22 cellular contexts compared by ENCODE assay signal in the genomic region with DNA sequence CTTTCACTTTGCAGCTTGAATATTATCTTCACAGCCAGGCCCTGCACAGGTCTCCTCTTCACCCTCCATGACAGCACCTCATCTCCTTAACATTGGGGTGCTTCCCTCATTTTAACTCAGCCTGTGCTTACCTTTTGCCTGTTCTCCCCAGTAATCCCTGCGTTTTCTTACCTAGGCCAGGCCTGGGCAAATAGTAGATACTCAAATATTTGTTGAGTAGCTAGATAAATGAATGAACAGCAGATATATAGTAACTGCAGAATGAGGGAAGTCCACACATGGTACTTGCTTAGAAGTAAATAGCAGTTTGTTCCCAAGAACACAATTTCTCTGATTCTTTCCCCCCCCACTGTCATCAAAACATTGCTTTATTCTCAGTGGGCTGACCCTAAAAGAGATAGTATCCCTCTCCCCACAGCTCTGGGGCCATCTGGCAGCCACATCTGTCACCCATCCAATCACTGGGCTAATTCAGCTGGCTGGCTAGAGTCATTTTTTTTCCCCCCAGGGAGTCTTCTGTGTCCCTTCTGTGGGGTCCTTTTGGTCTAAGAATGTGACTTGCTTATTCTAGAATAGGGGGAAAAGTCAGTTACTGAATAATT. TPM values are rescaled to one million over a fixed set of nuclear protein-coding genes. Genes with fewer than 3 reads are reported as not detected.
DNase-seq lines count a peak whose midpoint lies in the region; TF ChIP-seq lines count a peak whose summit lies in the region.
"Had no signal": no experiment of that assay in that cellular context is flagged by ENCODE, and none has a peak within 500 bp of the region (broad histone marks: within the 10 kb centered on the region; RNA-seq: fewer than 3 reads in every experiment).

No MANE protein-coding gene starts in this region.

- H3K4me1 ChIP-seq in H9 (ENCODE audit: insufficient read depth, low read length) (no peaks in the 10 kb centered on the region), neuronal stem cell (ENCODE audit: control insufficient read depth in 2 of 2, insufficient read depth in 1 of 2, low read depth in 1 of 2, low read length in 2 of 2) (no peaks in the 10 kb centered on the region)
- H3K4me1 ChIP-seq: heart left ventricle, SJSA1 had no signal

- H3K4me2 ChIP-seq in H9 (ENCODE audit: insufficient read depth, insufficient read length, low read length) (no peak overlapping the region), neuronal stem cell (ENCODE audit: insufficient read depth, low read length, poor library complexity, severe bottlenecking) (no peak overlapping the region)

- peaks cover 19% of the 10 kb centered on the region for H3K4me1 Mint-ChIP-seq in HFFc6 (ENCODE audit: low read depth)
- H3K4me1 Mint-ChIP-seq in progenitor cell of endocrine pancreas (ENCODE audit: low read depth): peaks cover 32% of the 10 kb centered on the region
- no peaks in the 10 kb centered on the region for H3K4me1 Mint-ChIP-seq in H9
- H3K4me1 Mint-ChIP-seq: activated naive CD4-positive, alpha-beta T cell treated with anti-CD3 and anti-CD28 coated beads, Interleukin-2, amount 10 ng/mL, durations not matched to agents 7 days and 5 days had no signal

- H3K4me3 Mint-ChIP-seq in HFFc6: no peak overlapping the region
- no peak overlapping the region for H3K4me3 Mint-ChIP-seq in progenitor cell of endocrine pancreas (ENCODE audit: low read depth)
- H3K4me3 Mint-ChIP-seq in H9: no peak overlapping the region
- H3K4me3 Mint-ChIP-seq: activated naive CD4-positive, alpha-beta T cell treated with anti-CD3 and anti-CD28 coated beads, Interleukin-2, amount 10 ng/mL, durations not matched to agents 7 days and 5 days; IgD-negative memory B cell; T-helper 1 cell treated with Interleukin-12 subunit alpha and Interleukin-12 subunit beta and Interleukin-4 antibody, amounts not matched to agents 30 μg/mL and 1 μg/mL, for 36 hours had no signal

- H3K18ac ChIP-seq in H9 (ENCODE audit: insufficient read length, low read depth, low read length) (no peak overlapping the region), neuronal stem cell (ENCODE audit: low read length) (no peak overlapping the region)

- H3K36me3 ChIP-seq in neuronal stem cell (replicated peaks in 1 of 2; ENCODE audit: control insufficient read depth in 2 of 2, insufficient read depth in 2 of 2, low read length in 2 of 2): peaks cover 14 to 98% of the 10 kb centered on the region in 2 donors

- H3K23ac ChIP-seq in H9 (ENCODE audit: insufficient read length, low read depth, low read length) (no peak overlapping the region), neuronal stem cell (ENCODE audit: low read depth, low read length, poor library complexity) (no peak overlapping the region)

- H3K4me3 ChIP-seq in neuronal stem cell (ENCODE audit: low read length in 2 of 2): no peak overlapping the region
- H3K4me3 ChIP-seq: cardiac muscle cell, heart left ventricle, SJSA1 had no signal

- H3K4ac ChIP-seq in H9 (ENCODE audit: low read depth, low read length) (no peak overlapping the region), neuronal stem cell (ENCODE audit: low read length) (no peak overlapping the region)

- no peak overlapping the region for H2BK5ac ChIP-seq in H9 (ENCODE audit: insufficient read length, low read length)
- no peak overlapping the region for H2BK5ac ChIP-seq in neuronal stem cell (ENCODE audit: low read length)

- no peaks in the 10 kb centered on the region for H3K23me2 ChIP-seq in H9 (ENCODE audit: insufficient read length, low read depth, low read length, poor library complexity, severe bottlenecking)

- no peak overlapping the region for H4K8ac ChIP-seq in H9 (replicated peaks; ENCODE audit: insufficient read length, low read depth, low read length)
- H4K8ac ChIP-seq in neuronal stem cell (ENCODE audit: low read depth, low read length): no peak overlapping the region

- H4K5ac ChIP-seq in H9 (ENCODE audit: insufficient read length, low read depth, low read length): no peak overlapping the region

- H3T11ph ChIP-seq in H9 (ENCODE audit: low read length): no peak overlapping the region

- peak overlapping the region; percentile 24; the same call in 1 of the 2 replicates for H3K27ac Mint-ChIP-seq in HFFc6
- peak overlapping the region; percentile 58 for H3K27ac Mint-ChIP-seq in progenitor cell of endocrine pancreas
- no peak overlapping the region for H3K27ac Mint-ChIP-seq in H9
- H3K27ac Mint-ChIP-seq: activated naive CD4-positive, alpha-beta T cell treated with anti-CD3 and anti-CD28 coated beads, Interleukin-2, amount 10 ng/mL, durations not matched to agents 7 days and 5 days; T-helper 1 cell treated with Interleukin-12 subunit alpha and Interleukin-12 subunit beta and Interleukin-4 antibody, amounts not matched to agents 30 μg/mL and 1 μg/mL, for 36 hours had no signal

- H4K91ac ChIP-seq in H9 (ENCODE audit: insufficient read length, low read depth, low read length) (no peak overlapping the region), neuronal stem cell (ENCODE audit: low read depth, low read length, poor library complexity) (no peak overlapping the region)

- H3K27ac ChIP-seq in H9 (ENCODE audit: insufficient read length, low read depth, low read length): no peak overlapping the region
- H3K27ac ChIP-seq in neuronal stem cell (replicated peaks; ENCODE audit: low read length): no peak overlapping the region
- H3K27ac ChIP-seq: C4-2B, cardiac muscle cell, heart left ventricle, SJSA1 had no signal

- H2BK12ac ChIP-seq in H9 (ENCODE audit: insufficient read length, low read depth, low read length): no peak overlapping the region
- H2BK12ac ChIP-seq in neuronal stem cell (ENCODE audit: low read length): no peak overlapping the region

- no peak overlapping the region for H2BK20ac ChIP-seq in H9 (ENCODE audit: low read depth, low read length, poor library complexity, severe bottlenecking)

- H3K79me1 ChIP-seq in H9 (ENCODE audit: insufficient read depth, low read depth, low read length, poor library complexity, severe bottlenecking) (no peaks in the 10 kb centered on the region), neuronal stem cell (ENCODE audit: low read depth, low read length) (no peaks in the 10 kb centered on the region)

- TF ChIP-seq CTCF in HFFc6 (IDR thresholded peaks at IDR 0.05) (no peak), progenitor cell of endocrine pancreas (IDR thresholded peaks at IDR 0.05; ENCODE audit: unreplicated experiment) (no peak), H9 (conservative IDR thresholded peaks at IDR 0.05) (no peak)

- peaks cover 14% of the 10 kb centered on the region for H3K27me3 Mint-ChIP-seq in HFFc6 (ENCODE audit: insufficient read depth)
- H3K27me3 Mint-ChIP-seq in progenitor cell of endocrine pancreas: no peaks in the 10 kb centered on the region
- no peaks in the 10 kb centered on the region; the same call in 1 of the 2 replicates for H3K27me3 Mint-ChIP-seq in H9 (ENCODE audit: low read depth)
- H3K27me3 Mint-ChIP-seq: activated naive CD4-positive, alpha-beta T cell treated with anti-CD3 and anti-CD28 coated beads, Interleukin-2, amount 10 ng/mL, durations not matched to agents 7 days and 5 days; IgD-negative memory B cell had no signal

- no peaks in the 10 kb centered on the region for H4K20me1 ChIP-seq in H9 (ENCODE audit: control insufficient read depth, insufficient read depth, insufficient read length)

- no peaks in the 10 kb centered on the region for H3K79me2 ChIP-seq in H9 (ENCODE audit: insufficient read depth, low read length)

- H2BK15ac ChIP-seq in H9 (ENCODE audit: low read depth, low read length): no peak overlapping the region
- no peak overlapping the region for H2BK15ac ChIP-seq in neuronal stem cell (ENCODE audit: low read length)

- DNase-seq in HFFc6: no peak
- peak; percentile 88 for DNase-seq in NCI-H82 (lab: John Stamatoyannopoulos, UW)
- peak; percentile 74 for DNase-seq in globus pallidus (ENCODE audit: low spot score)
- no peak for DNase-seq in progenitor cell of endocrine pancreas (ENCODE audit: low spot score, unreplicated experiment)
- DNase-seq in H9: no peak
- DNase-seq in GDM1 (lab: John Stamatoyannopoulos, UW): no peak
- no peak for DNase-seq in neuronal stem cell (ENCODE audit: low spot score)
- DNase-seq in GF-D8 (lab: John Stamatoyannopoulos, UW): no peak
- DNase-seq: activated CD4-positive, alpha-beta T cell treated with anti-CD3 and anti-CD28 coated beads for 48 hours; activated naive CD4-positive, alpha-beta T cell treated with anti-CD3 and anti-CD28 coated beads, Interleukin-2, amount 10 ng/mL, durations not matched to agents 7 days and 5 days; EL; heart left ventricle; mesenchymal stem cell; NCI-H1092; NCI-H1930; NCI-H446; occipital lobe had no signal

- no peaks in the 10 kb centered on the region for H3K9me3 Mint-ChIP-seq in HFFc6
- no peaks in the 10 kb centered on the region for H3K9me3 Mint-ChIP-seq in progenitor cell of endocrine pancreas (ENCODE audit: low read depth)
- no peaks in the 10 kb centered on the region for H3K9me3 Mint-ChIP-seq in H9
- H3K9me3 Mint-ChIP-seq: activated naive CD4-positive, alpha-beta T cell treated with anti-CD3 and anti-CD28 coated beads, Interleukin-2, amount 10 ng/mL, durations not matched to agents 7 days and 5 days; IgD-negative memory B cell; T-helper 1 cell treated with Interleukin-12 subunit alpha and Interleukin-12 subunit beta and Interleukin-4 antibody, amounts not matched to agents 30 μg/mL and 1 μg/mL, for 36 hours had no signal

- no peak overlapping the region for H3K56ac ChIP-seq in H9 (ENCODE audit: insufficient read length, low read depth, low read length)

- no peak overlapping the region for H3K14ac ChIP-seq in H9 (ENCODE audit: insufficient read depth, low read length)
- H3K14ac ChIP-seq in neuronal stem cell (ENCODE audit: low read length): no peak overlapping the region

- H3K9me3 ChIP-seq in H9 (ENCODE audit: control insufficient read depth, low read depth, low read length): no peaks in the 10 kb centered on the region
- no peaks in the 10 kb centered on the region for H3K9me3 ChIP-seq in neuronal stem cell (replicated peaks in 1 of 2; ENCODE audit: control insufficient read depth in 2 of 2, insufficient read depth in 1 of 2, low read depth in 1 of 2, low read length in 2 of 2)
- H3K9me3 ChIP-seq: heart left ventricle, SJSA1 had no signal

- H3K27me3 ChIP-seq in H9 (ENCODE audit: insufficient read depth, low read length): no peaks in the 10 kb centered on the region
- no peaks in the 10 kb centered on the region for H3K27me3 ChIP-seq in neuronal stem cell (ENCODE audit: control insufficient read depth in 3 of 3, insufficient read depth in 3 of 3, low read depth in 1 of 3, low read length in 3 of 3)
- H3K27me3 ChIP-seq: cardiac muscle cell, heart left ventricle, SJSA1 had no signal

- H2BK120ac ChIP-seq in H9 (ENCODE audit: low read depth, low read length, poor library complexity, severe bottlenecking): no peak overlapping the region
- H2BK120ac ChIP-seq in neuronal stem cell (ENCODE audit: low read depth, low read length): no peak overlapping the region

- no peak overlapping the region for H3K9ac ChIP-seq in H9 (ENCODE audit: extremely low read depth, insufficient read length, low read length)
- no peak overlapping the region for H3K9ac ChIP-seq in neuronal stem cell (ENCODE audit: low read depth, low read length, poor library complexity)

- H2AK5ac ChIP-seq in H9 (ENCODE audit: insufficient read length, low read length): no peak overlapping the region
- H2AK5ac ChIP-seq in neuronal stem cell (ENCODE audit: low read depth, low read length): no peak overlapping the region

- H3K36me3 Mint-ChIP-seq in HFFc6 (ENCODE audit: low read depth): peaks cover 69% of the 10 kb centered on the region
- peaks cover 70% of the 10 kb centered on the region for H3K36me3 Mint-ChIP-seq in progenitor cell of endocrine pancreas (ENCODE audit: insufficient read depth)
- H3K36me3 Mint-ChIP-seq in H9 (ENCODE audit: insufficient read depth in 1 of 3, low read depth in 3 of 3): peaks cover 13 to 61% (median 46%) of the 10 kb centered on the region in 3 experiments; a peak in 6 of 7 replicates

- no CpG with 5 or more reads among the region's 1 CpG for WGBS in H9 (ENCODE audit: extremely low coverage, insufficient read length, low lambda C conversion rate)
- no CpG with 5 or more reads among the region's 1 CpG for WGBS in neuronal stem cell (ENCODE audit: extremely low coverage in 2 of 2, insufficient read length in 2 of 2, insufficient replicate concordance in 1 of 2), 2 donors

- H2AFZ ChIP-seq in H9 (ENCODE audit: low read length) (no peak overlapping the region), neuronal stem cell (ENCODE audit: low read length) (no peak overlapping the region)

RNA-seq across cellular contexts. Expression of gene APPL2, which starts 43.2 kb away (rescaled TPM):
- total RNA-seq in HFFc6 (2021; fragmentation: NEBNext Ultra II Directional; extraction: Animal tissue kit (Norgen Biotek cat#: 25700)): 10 to 100 TPM; 67.9 to 98.4 (median 87.8) TPM
- total RNA-seq in progenitor cell of endocrine pancreas (158 and 159 TPM in 2 replicates), H9 (2021) (17.0 and 18.5 TPM in 2 replicates)
- 30.1 TPM for polyA plus RNA-seq in neuronal stem cell (2013, experiment 1 of 2)
- 30.2 TPM for polyA plus RNA-seq in neuronal stem cell (2013, experiment 2 of 2)

Comparison
In these comparisons a context has a peak if more than half of its experiments do, and no peak if none do; other contexts are left out.
1. DNase-seq: peak in NCI-H82 (single experiment) and globus pallidus (single experiment); none in HFFc6 (single experiment), progenitor cell of endocrine pancreas (single experiment), H9 (single experiment), GDM1 (single experiment), neuronal stem cell (single experiment) and GF-D8 (single experiment).
2. H3K27ac Mint-ChIP-seq: peak in HFFc6 (single experiment) and progenitor cell of endocrine pancreas (single experiment); none in H9 (0 of 3).